8 cellular contexts compared by ENCODE assay signal in the genomic region with DNA sequence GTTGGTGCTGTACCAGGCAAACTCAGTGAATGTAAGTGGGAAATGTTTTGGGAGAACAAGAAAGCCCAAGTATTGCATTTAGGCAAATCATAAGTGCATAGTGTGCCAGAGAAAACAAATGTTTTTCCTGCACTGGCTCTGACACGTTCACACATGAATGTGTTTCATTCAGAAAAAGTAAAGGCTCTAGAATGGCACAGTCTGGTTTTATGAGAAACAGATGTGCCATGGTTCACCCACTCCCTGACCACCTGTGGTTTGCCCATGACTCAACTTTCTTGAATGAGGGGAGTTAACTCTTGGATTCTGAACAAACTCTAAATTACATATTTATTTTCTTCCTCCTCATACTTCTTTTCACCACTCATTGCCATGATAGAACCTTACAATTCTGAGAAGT.
A peak's percentile ranks its signal among the peaks of the same experiment; 100 is the strongest.
DNase-seq lines count a peak whose midpoint lies in the region; ATAC-seq and TF ChIP-seq lines count a peak whose summit lies in the region.

No MANE protein-coding gene starts in this region.

- H3K27ac ChIP-seq in ACC112 (ENCODE audit: low read depth, low read length) (peak overlapping the region; percentile 74; the same call in 1 of the 2 replicates), epithelial cell of prostate (no peak overlapping the region), hepatocyte (no peak overlapping the region)

- peak overlapping the region; percentile 27 for H2AFZ ChIP-seq in ACC112 (ENCODE audit: low read length, unreplicated experiment)
- H2AFZ ChIP-seq in hepatocyte, result no peak overlapping the region

- no peaks in the 10 kb centered on the region for H4K20me1 ChIP-seq in hepatocyte (ENCODE audit: insufficient read depth, poor library complexity, severe bottlenecking)

- H3K4me1 ChIP-seq in ACC112 (ENCODE audit: control insufficient read depth, insufficient read depth, low read length, unreplicated experiment), result peaks cover 28% of the 10 kb centered on the region
- H3K4me1 ChIP-seq in hepatocyte (ENCODE audit: insufficient read depth), result no peaks in the 10 kb centered on the region

- no peaks in the 10 kb centered on the region for H3K4me1 Mint-ChIP-seq in glutamatergic neuron (ENCODE audit: low read depth, unreplicated experiment)

- H3K36me3 ChIP-seq in ACC112 (ENCODE audit: insufficient read depth, low read length), result no peaks in the 10 kb centered on the region
- no peaks in the 10 kb centered on the region for H3K36me3 ChIP-seq in hepatocyte (replicated peaks; ENCODE audit: insufficient read depth, low read depth)

- no peak overlapping the region for H3K4me2 ChIP-seq in hepatocyte

- TF ChIP-seq CTCF in glutamatergic neuron (IDR thresholded peaks at IDR 0.05; ENCODE audit: partially characterized antibody, unreplicated experiment) (no peak), hepatocyte (IDR thresholded peaks at IDR 0.05; ENCODE audit: poor library complexity) (no peak)

- no peak overlapping the region for H3K4me3 Mint-ChIP-seq in glutamatergic neuron (ENCODE audit: unreplicated experiment)

- H3K9me2 ChIP-seq in hepatocyte (replicated peaks; ENCODE audit: insufficient read depth), result no peaks in the 10 kb centered on the region

- 64% methylated on average over 1 of the region's 1 CpG for WGBS in hepatocyte (ENCODE audit: low lambda C conversion rate, missing lambda C conversion rate)

- H3K27me3 ChIP-seq in ACC112 (ENCODE audit: insufficient read depth, low read length) (no peaks in the 10 kb centered on the region), hepatocyte (no peaks in the 10 kb centered on the region)

- ATAC-seq in GM19025 (IDR thresholded peaks at IDR 0.05; ENCODE audit: low read depth, unreplicated experiment) (peak; percentile 52), GM21825 (IDR thresholded peaks at IDR 0.05; ENCODE audit: unreplicated experiment) (no peak)

- peak; percentile 95 for DNase-seq in M059J (ENCODE audit: low read depth)
- DNase-seq in epithelial cell of prostate (ENCODE audit: low read depth, low spot score), result peak; percentile 72
- no peak for DNase-seq in glutamatergic neuron
- DNase-seq in DMS153 treated with DMSO at 0.1 percent for 48 hours (lab: John Stamatoyannopoulos, UW; ENCODE audit: unreplicated experiment), result no peak
- DNase-seq in hepatocyte (ENCODE audit: low spot score), result no peak

- no peaks in the 10 kb centered on the region for H3K9me3 ChIP-seq in hepatocyte (ENCODE audit: low read depth)

- peaks cover 4% of the 10 kb centered on the region for H3K79me2 ChIP-seq in ACC112 (ENCODE audit: control insufficient read depth, insufficient read depth, low read length, unreplicated experiment)
- H3K79me2 ChIP-seq in hepatocyte, result no peaks in the 10 kb centered on the region

- H3K4me3 ChIP-seq in ACC112 (ENCODE audit: low read depth, low read length) (no peak overlapping the region; the same call in 1 of the 2 replicates), hepatocyte (no peak overlapping the region)

- no peak overlapping the region for H3K27ac Mint-ChIP-seq in glutamatergic neuron (ENCODE audit: unreplicated experiment)

- no peaks in the 10 kb centered on the region for H3K36me3 Mint-ChIP-seq in glutamatergic neuron (ENCODE audit: unreplicated experiment)

- no peaks in the 10 kb centered on the region for H3K27me3 Mint-ChIP-seq in glutamatergic neuron (ENCODE audit: unreplicated experiment)

- no peaks in the 10 kb centered on the region for H3K9me3 Mint-ChIP-seq in glutamatergic neuron (ENCODE audit: unreplicated experiment)

Comparison
In these comparisons a context has a peak if more than half of its experiments do, and no peak if none do; other contexts are left out.
1. DNase-seq: peak in M059J (single experiment) and epithelial cell of prostate (single experiment); none in glutamatergic neuron (single experiment), DMS153 treated with DMSO at 0.1 percent for 48 hours (single experiment) and hepatocyte (single experiment).